ENCODE assay signal across 25 cellular contexts in genomic region chr13:105016266-105016665, GRCh38.
"Had no signal": no experiment of that assay in that cellular context is flagged by ENCODE, and none has a peak within 500 bp of the region (broad histone marks: within the 10 kb centered on the region; RNA-seq: fewer than 3 reads in every experiment).

No MANE protein-coding gene starts in this region.

- H3K4me3 ChIP-seq: ascending aorta, heart right ventricle, left ventricle myocardium inferior, right lobe of liver, testis, transverse colon had no signal

- H3K27me3 Mint-ChIP-seq: activated naive CD4-positive, alpha-beta T cell treated with anti-CD3 and anti-CD28 coated beads, Interleukin-2, amount 10 ng/mL, durations not matched to agents 7 days and 5 days; activated naive CD8-positive, alpha-beta T cell treated with anti-CD3 and anti-CD28 coated beads, Interleukin-2, amount 10 ng/mL, durations not matched to agents 7 days and 5 days; activated T-cell treated with anti-CD3 and anti-CD28 coated beads, Interleukin-2, amount 50 U/mL, for 24 hours had no signal

- H3K36me3 Mint-ChIP-seq: activated naive CD4-positive, alpha-beta T cell treated with anti-CD3 and anti-CD28 coated beads, Interleukin-2, amount 10 ng/mL, durations not matched to agents 7 days and 5 days; activated naive CD8-positive, alpha-beta T cell treated with anti-CD3 and anti-CD28 coated beads, Interleukin-2, amount 10 ng/mL, durations not matched to agents 7 days and 5 days; naive thymus-derived CD4-positive, alpha-beta T cell had no signal

- DNase-seq: activated CD4-positive, alpha-beta T cell treated with anti-CD3 and anti-CD28 coated beads for 4 hours; activated CD4-positive, alpha-beta T cell treated with anti-CD3 and anti-CD28 coated beads, Interleukin-2, amount 50 U/mL, for 48 hours; activated CD8-positive, alpha-beta memory T cell treated with anti-CD3 and anti-CD28 coated beads, Interleukin-2, amount 50 U/mL, for 48 hours; activated gamma-delta T cell; activated naive CD4-positive, alpha-beta T cell treated with anti-CD3 and anti-CD28 coated beads, Interleukin-2, amount 10 ng/mL, durations not matched to agents 7 days and 5 days; activated naive CD8-positive, alpha-beta T cell treated with anti-CD3 and anti-CD28 coated beads, Interleukin-2, amount 10 ng/mL, durations not matched to agents 7 days and 5 days; activated T-cell treated with anti-CD3 and anti-CD28 coated beads, Interleukin-2, amount 50 U/mL, for 24 hours; brain microvascular endothelial cell; caudate nucleus; endodermal cell; foreskin fibroblast; heart right ventricle; kidney glomerular epithelial cell; left ventricle myocardium inferior; naive thymus-derived CD4-positive, alpha-beta T cell; posterior cingulate gyrus; right lobe of liver; stimulated activated CD4-positive, alpha-beta T cell treated with anti-CD3 and anti-CD28 coated beads, Interleukin-2, amount 100 ng/mL, for 48 hours; stimulated activated naive CD4-positive, alpha-beta T cell treated with Interleukin-2 at 50 U/mL for 16 hours; testis; transverse colon had no signal

- H3K4me1 ChIP-seq: ascending aorta, heart right ventricle, left ventricle myocardium inferior, right lobe of liver, testis, transverse colon had no signal

- FAIRE-seq: TTC549 had no signal

- H3K9me3 Mint-ChIP-seq: activated naive CD8-positive, alpha-beta T cell treated with anti-CD3 and anti-CD28 coated beads, Interleukin-2, amount 10 ng/mL, durations not matched to agents 7 days and 5 days; activated T-cell treated with anti-CD3 and anti-CD28 coated beads, Interleukin-2, amount 50 U/mL, for 24 hours; endodermal cell; naive thymus-derived CD4-positive, alpha-beta T cell had no signal

- H3K27ac ChIP-seq: ascending aorta, brain microvascular endothelial cell, heart right ventricle, left ventricle myocardium inferior, right lobe of liver, testis, transverse colon, VCaP had no signal

- H3K9me3 ChIP-seq: ascending aorta, heart right ventricle, left ventricle myocardium inferior, right lobe of liver, testis, transverse colon had no signal

- H3K27me3 ChIP-seq: ascending aorta, brain microvascular endothelial cell, heart right ventricle, right lobe of liver, testis, transverse colon had no signal

- H3K36me3 ChIP-seq: ascending aorta, brain microvascular endothelial cell, heart right ventricle, left ventricle myocardium inferior, right lobe of liver, transverse colon had no signal

- H3K4me1 Mint-ChIP-seq: activated naive CD4-positive, alpha-beta T cell treated with anti-CD3 and anti-CD28 coated beads, Interleukin-2, amount 10 ng/mL, durations not matched to agents 7 days and 5 days; activated naive CD8-positive, alpha-beta T cell treated with anti-CD3 and anti-CD28 coated beads, Interleukin-2, amount 10 ng/mL, durations not matched to agents 7 days and 5 days; endodermal cell; naive thymus-derived CD4-positive, alpha-beta T cell had no signal

- H3K27ac Mint-ChIP-seq: activated naive CD4-positive, alpha-beta T cell treated with anti-CD3 and anti-CD28 coated beads, Interleukin-2, amount 10 ng/mL, durations not matched to agents 7 days and 5 days; activated naive CD8-positive, alpha-beta T cell treated with anti-CD3 and anti-CD28 coated beads, Interleukin-2, amount 10 ng/mL, durations not matched to agents 7 days and 5 days; activated T-cell treated with anti-CD3 and anti-CD28 coated beads, Interleukin-2, amount 50 U/mL, for 24 hours; endodermal cell; naive thymus-derived CD4-positive, alpha-beta T cell had no signal

- ATAC-seq: esophagus mucosa; heart right ventricle; naive thymus-derived CD4-positive, alpha-beta T cell; right lobe of liver had no signal

- H3K4me3 Mint-ChIP-seq: activated naive CD4-positive, alpha-beta T cell treated with anti-CD3 and anti-CD28 coated beads, Interleukin-2, amount 10 ng/mL, durations not matched to agents 7 days and 5 days; activated naive CD8-positive, alpha-beta T cell treated with anti-CD3 and anti-CD28 coated beads, Interleukin-2, amount 10 ng/mL, durations not matched to agents 7 days and 5 days; activated T-cell treated with anti-CD3 and anti-CD28 coated beads, Interleukin-2, amount 50 U/mL, for 24 hours; endodermal cell; naive thymus-derived CD4-positive, alpha-beta T cell had no signal
